ENCODE assay signal across 10 cellular contexts in genomic region chr10:8133146-8133545, GRCh38.
DNase-seq lines count a peak whose midpoint lies in the region; ATAC-seq and TF ChIP-seq lines count a peak whose summit lies in the region.
"Had no signal": no experiment of that assay in that cellular context is flagged by ENCODE, and none has a peak within 500 bp of the region (broad histone marks: within the 10 kb centered on the region; RNA-seq: fewer than 3 reads in every experiment).

No MANE protein-coding gene starts in this region.

- no peak for TF ChIP-seq POLR2A in lower leg skin (IDR thresholded peaks at IDR 0.05)

- no peaks in the 10 kb centered on the region for H3K36me3 Mint-ChIP-seq in type B pancreatic cell
- H3K36me3 Mint-ChIP-seq: naive B cell had no signal

- intact Hi-C loops in lower leg skin (cut with DNase I; ENCODE audit: low total_unique reads): no loop called here

- DNase-seq in GM10266 (ENCODE audit: extremely low spot score) (peak; percentile 20), lower leg skin (ENCODE audit: low spot score in 2 of 2) (no peak), type B pancreatic cell (ENCODE audit: extremely low spot score, unreplicated experiment) (no peak), DMS153 treated with DMSO at 0.1 percent for 48 hours (lab: John Stamatoyannopoulos, UW; ENCODE audit: unreplicated experiment) (no peak), dedifferentiated amniotic fluid mesenchymal stem cell (ENCODE audit: extremely low spot score) (no peak)
- DNase-seq in activated T-cell treated with anti-CD3 and anti-CD28 coated beads, Interleukin-2, amount 50 U/mL, for 48 hours: peak; percentile 66 to 74
- DNase-seq: dermis blood vessel endothelial cell, naive B cell had no signal

- 63 to 70% methylated on average over 8 of the region's 8 CpGs for WGBS in lower leg skin, 2 donors

- no peaks in the 10 kb centered on the region for H3K27me3 Mint-ChIP-seq in type B pancreatic cell

- no peak overlapping the region for H3K4me3 Mint-ChIP-seq in type B pancreatic cell

- H3K4me1 Mint-ChIP-seq in type B pancreatic cell (ENCODE audit: unreplicated experiment): no peaks in the 10 kb centered on the region

- no peak overlapping the region for H3K27ac Mint-ChIP-seq in type B pancreatic cell
- H3K27ac Mint-ChIP-seq: naive B cell had no signal

- no peaks in the 10 kb centered on the region for H3K9me3 Mint-ChIP-seq in type B pancreatic cell

- H3K4me3 ChIP-seq in lower leg skin (ENCODE audit: low read depth, poor library complexity, severe bottlenecking): no peak overlapping the region

- ATAC-seq in GM19463 (IDR thresholded peaks at IDR 0.05; ENCODE audit: unreplicated experiment): peak; percentile 63
- ATAC-seq in HG03354 (IDR thresholded peaks at IDR 0.05; ENCODE audit: poor library complexity, severe bottlenecking, unreplicated experiment): peak; percentile 54

- TF ChIP-seq CTCF in GM10266 (IDR thresholded peaks at IDR 0.05; ENCODE audit: control insufficient read depth, insufficient read depth, low read depth, missing control alignments): no peak
- no peak for TF ChIP-seq CTCF in lower leg skin (IDR thresholded peaks at IDR 0.05)
- no peak for TF ChIP-seq CTCF in type B pancreatic cell (conservative IDR thresholded peaks at IDR 0.05)

Comparison
In these comparisons a context has a peak if more than half of its experiments do, and no peak if none do; other contexts are left out.
1. DNase-seq: peak in GM10266 (single experiment) and activated T-cell treated with anti-CD3 and anti-CD28 coated beads, Interleukin-2, amount 50 U/mL, for 48 hours (2 of 2); none in lower leg skin (0 of 2), type B pancreatic cell (single experiment), DMS153 treated with DMSO at 0.1 percent for 48 hours (single experiment) and dedifferentiated amniotic fluid mesenchymal stem cell (single experiment).